Comparison of ENCODE assay signal across 10 cellular contexts in the genomic region with DNA sequence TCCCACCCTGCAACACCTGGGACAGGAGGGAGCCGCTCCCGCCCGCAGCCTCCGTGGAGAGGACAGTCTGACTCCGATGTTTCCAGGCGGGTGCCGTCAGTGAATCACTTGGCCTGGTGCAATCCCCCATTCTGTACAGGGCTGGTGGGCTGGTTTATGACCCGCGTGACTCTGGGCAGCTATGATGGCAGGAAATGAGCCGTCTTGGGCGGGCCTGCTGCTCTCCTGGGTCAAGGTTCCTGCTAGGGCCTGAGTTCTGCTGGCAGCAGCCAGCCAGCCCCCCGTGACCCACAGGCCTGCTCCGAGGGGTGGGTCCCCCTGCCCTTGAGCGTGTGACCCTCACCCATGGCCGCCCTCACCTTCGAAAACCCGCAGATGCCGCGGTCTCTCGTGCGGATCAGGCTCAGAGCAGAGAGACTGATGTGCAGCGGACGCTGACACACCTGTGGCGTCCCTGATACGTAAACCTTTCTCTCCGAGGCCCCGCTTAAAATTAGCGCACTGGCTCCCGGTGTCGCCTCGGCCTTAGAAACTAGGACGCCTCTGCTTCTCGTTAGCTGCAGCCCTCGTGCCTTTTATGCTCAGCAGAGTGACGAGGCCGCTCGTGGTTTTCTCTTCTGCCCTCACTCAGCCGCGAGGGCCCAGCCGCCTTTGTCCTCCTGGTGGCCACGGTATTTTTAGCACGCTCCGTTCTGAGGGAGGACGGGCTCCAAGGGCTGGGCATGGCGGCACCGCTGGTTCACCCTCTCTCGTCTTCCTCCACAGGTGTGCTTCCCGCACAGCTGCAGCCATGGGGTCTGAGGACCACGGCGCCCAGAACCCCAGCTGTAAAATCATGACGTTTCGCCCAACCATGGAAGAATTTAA.
A peak's percentile ranks its signal among the peaks of the same experiment; 100 is the strongest.
DNase-seq lines count a peak whose midpoint lies in the region; ATAC-seq and TF ChIP-seq lines count a peak whose summit lies in the region.
"Had no signal": no experiment of that assay in that cellular context is flagged by ENCODE, and none has a peak within 500 bp of the region (broad histone marks: within the 10 kb centered on the region; RNA-seq: fewer than 3 reads in every experiment).

No MANE protein-coding gene starts in this region.

- H3F3A ChIP-seq in SU-DHL-6 (ENCODE audit: insufficient read depth) = peaks cover 18% of the 10 kb centered on the region

- H3K27ac Mint-ChIP-seq in glutamatergic neuron (ENCODE audit: unreplicated experiment) (peak overlapping the region; percentile 59), neural crest cell (ENCODE audit: unreplicated experiment) (no peak overlapping the region)

- H3K36me3 Mint-ChIP-seq in glutamatergic neuron (ENCODE audit: unreplicated experiment) (no peaks in the 10 kb centered on the region), neural crest cell (ENCODE audit: low read depth) (no peaks in the 10 kb centered on the region)

- H4K20me1 ChIP-seq in SU-DHL-6 (ENCODE audit: low read depth, low read length) = no peaks in the 10 kb centered on the region

- peak overlapping the region; percentile 6 for H3K4me2 ChIP-seq in SU-DHL-6 (ENCODE audit: low read depth, low read length, poor library complexity, severe bottlenecking)

- DNase-seq in H7 = peak; percentile 79
- peak; percentile 51 for DNase-seq in glutamatergic neuron
- DNase-seq in neural crest cell (ENCODE audit: low read depth, low spot score) = no peak
- no peak for DNase-seq in GM13976 (ENCODE audit: low spot score)
- no peak for DNase-seq in left colon
- DNase-seq in activated CD4-positive, CD25-positive, alpha-beta regulatory T cell (lab: John Stamatoyannopoulos, UW) = no peak
- DNase-seq: NCI-H187 treated with DMSO at 0.1 percent for 48 hours had no signal

- intact Hi-C loops in left colon (cut with DNase I, micrococcal nuclease) = loop anchor here in 1 of 2 donors (10.0 kb wide), 1 partner anchor 158 kb away; no protein-coding TSS in a partner anchor

- H3K9me2 ChIP-seq in SU-DHL-6 (replicated peaks; ENCODE audit: insufficient read depth, low read length) = no peaks in the 10 kb centered on the region

- H3K27me3 ChIP-seq in H7 (ENCODE audit: control insufficient read depth, insufficient read depth, low read length) (no peaks in the 10 kb centered on the region), SU-DHL-6 (ENCODE audit: low read length) (no peaks in the 10 kb centered on the region)

- H3K9me3 Mint-ChIP-seq in glutamatergic neuron (ENCODE audit: unreplicated experiment) = peaks cover 32% of the 10 kb centered on the region
- no peaks in the 10 kb centered on the region for H3K9me3 Mint-ChIP-seq in neural crest cell

- H3K4me3 Mint-ChIP-seq in glutamatergic neuron (ENCODE audit: unreplicated experiment) (no peak overlapping the region), neural crest cell (no peak overlapping the region)
- H3K4me3 Mint-ChIP-seq: CD4-positive, CD25-positive, alpha-beta regulatory T cell had no signal

- H3K9ac ChIP-seq in SU-DHL-6 (ENCODE audit: low read length) = peak overlapping the region; percentile 14; the same call in 1 of the 2 replicates

- H3K4me3 ChIP-seq in H7 (ENCODE audit: insufficient read depth, low read depth, low read length) = no peak overlapping the region
- H3K4me3 ChIP-seq in SU-DHL-6 (ENCODE audit: insufficient read depth, low read length, poor library complexity, severe bottlenecking) = no peak overlapping the region

- peak overlapping the region; percentile 73 for H3K27ac ChIP-seq in SU-DHL-6 (ENCODE audit: low read depth, low read length)

- TF ChIP-seq CTCF in SU-DHL-6 (IDR thresholded peaks at IDR 0.05; ENCODE audit: insufficient read depth, low read length, poor library complexity, severe bottlenecking) = no peak
- no peak for TF ChIP-seq CTCF in glutamatergic neuron (IDR thresholded peaks at IDR 0.05; ENCODE audit: partially characterized antibody, unreplicated experiment)
- TF ChIP-seq CTCF in neural crest cell (conservative IDR thresholded peaks at IDR 0.05) = peak; percentile 18
- no peak for TF ChIP-seq CTCF in GM13976 (IDR thresholded peaks at IDR 0.05; ENCODE audit: borderline replicate concordance, control extremely low read depth, extremely low read depth, insufficient read depth, missing control alignments)

- H3K36me3 ChIP-seq in H7 (replicated peaks; ENCODE audit: control insufficient read depth, insufficient read depth, low read length) (peaks cover 5% of the 10 kb centered on the region; the same call in 1 of the 2 replicates), SU-DHL-6 (ENCODE audit: low read length) (no peaks in the 10 kb centered on the region)

- H3K27me3 Mint-ChIP-seq in glutamatergic neuron (ENCODE audit: unreplicated experiment) (peaks cover 14% of the 10 kb centered on the region), neural crest cell (ENCODE audit: low read depth) (no peaks in the 10 kb centered on the region)
- H3K27me3 Mint-ChIP-seq: CD4-positive, CD25-positive, alpha-beta regulatory T cell had no signal

- H3K4me1 Mint-ChIP-seq in glutamatergic neuron (ENCODE audit: low read depth, unreplicated experiment) = peaks cover 40% of the 10 kb centered on the region
- H3K4me1 Mint-ChIP-seq in neural crest cell = peaks cover 30% of the 10 kb centered on the region

- in situ Hi-C loops in GM13976 (cut with MboI; ENCODE audit: low sequenced_read_pairs, unreplicated experiment) = loop anchor here (10.0 kb wide), 2 partner anchors 158 to 228 kb away; no protein-coding TSS in a partner anchor

- no peak overlapping the region for H2AFZ ChIP-seq in SU-DHL-6 (ENCODE audit: low read depth, low read length, severe bottlenecking)

- H3K9me3 ChIP-seq in SU-DHL-6 (ENCODE audit: insufficient read depth, low read length) = no peaks in the 10 kb centered on the region

- H3K79me2 ChIP-seq in SU-DHL-6 (ENCODE audit: insufficient read depth, low read length) = no peaks in the 10 kb centered on the region

- ATAC-seq in left colon (no peak), GM18909 (IDR thresholded peaks at IDR 0.05; ENCODE audit: poor library complexity, unreplicated experiment) (no peak)

Comparison
In these comparisons a context has a peak if more than half of its experiments do, and no peak if none do; other contexts are left out.
1. DNase-seq: peak in H7 (single experiment) and glutamatergic neuron (single experiment); none in neural crest cell (single experiment), GM13976 (single experiment), left colon (0 of 2) and activated CD4-positive, CD25-positive, alpha-beta regulatory T cell (0 of 4).